10 cellular contexts compared by ENCODE assay signal in genomic region chr11:66567787-66568123, GRCh38. TPM values are rescaled to one million over a fixed set of nuclear protein-coding genes. Genes with fewer than 3 reads are reported as not detected.
DNase-seq lines count a peak whose midpoint lies in the region; ATAC-seq, FAIRE-seq and TF ChIP-seq lines count a peak whose summit lies in the region.
"Had no signal": no experiment of that assay in that cellular context is flagged by ENCODE, and none has a peak within 500 bp of the region (broad histone marks: within the 10 kb centered on the region; RNA-seq: fewer than 3 reads in every experiment).

No MANE protein-coding gene starts in this region.

- ATAC-seq in RWPE2 (ENCODE audit: low read depth) (no peak), GM21825 (IDR thresholded peaks at IDR 0.05; ENCODE audit: unreplicated experiment) (no peak), GM19395 (IDR thresholded peaks at IDR 0.05; ENCODE audit: unreplicated experiment) (no peak)

- H3K27ac ChIP-seq in RWPE2 (ENCODE audit: poor library complexity, severe bottlenecking) (no peak overlapping the region), endothelial cell of umbilical vein (ENCODE audit: insufficient read depth, low read depth, low read length) (no peak overlapping the region), prostate gland (peak overlapping the region in 1 of 2 donors; percentile 56)

- no peaks in the 10 kb centered on the region for H3K79me2 ChIP-seq in endothelial cell of umbilical vein (ENCODE audit: control insufficient read depth, insufficient read depth, low read length)

- intact Hi-C loops in CD14-positive monocyte (cut with micrococcal nuclease) (no loop called here), endothelial cell of umbilical vein (cut with micrococcal nuclease) (no loop called here), prostate gland (cut with DNase I) (no loop called here)

- no peaks in the 10 kb centered on the region for H3K27me3 ChIP-seq in RWPE2 (ENCODE audit: insufficient read depth, poor library complexity, severe bottlenecking)
- no peaks in the 10 kb centered on the region for H3K27me3 ChIP-seq in endothelial cell of umbilical vein (ENCODE audit: control insufficient read depth in 2 of 2, insufficient read depth in 2 of 2, low read length in 2 of 2)
- H3K27me3 ChIP-seq in prostate gland (replicated peaks; ENCODE audit: insufficient read depth) = no peaks in the 10 kb centered on the region
- H3K27me3 ChIP-seq: MG63 had no signal

- TF ChIP-seq CTCF in CD14-positive monocyte (IDR thresholded peaks at IDR 0.05) (no peak), RWPE2 (IDR thresholded peaks at IDR 0.05; ENCODE audit: poor library complexity, severe bottlenecking) (no peak), endothelial cell of umbilical vein (IDR thresholded peaks at IDR 0.05; ENCODE audit: extremely low read depth in 1 of 2, insufficient read depth in 1 of 2, low read depth in 1 of 2, low read length in 2 of 2) (no peak), prostate gland (IDR thresholded peaks at IDR 0.05) (no peak)

- dilution Hi-C loops in endothelial cell of umbilical vein (cut with MboI; ENCODE audit: extremely low pct_ligation_motif_present, low sequenced_read_pairs) = no loop called here

- H3K9me3 ChIP-seq in RWPE2 (ENCODE audit: severe bottlenecking) (no peaks in the 10 kb centered on the region), endothelial cell of umbilical vein (replicated peaks; ENCODE audit: control insufficient read depth, insufficient read depth, low read length) (no peaks in the 10 kb centered on the region), prostate gland (no peaks in the 10 kb centered on the region)
- H3K9me3 ChIP-seq: MG63 had no signal

- H3K9ac ChIP-seq in endothelial cell of umbilical vein (replicated peaks; ENCODE audit: extremely low read depth, insufficient read depth, low read length) = no peak overlapping the region

- no peaks in the 10 kb centered on the region for H3K4me1 ChIP-seq in RWPE2 (ENCODE audit: insufficient read depth, poor library complexity, severe bottlenecking)
- peaks cover 3% of the 10 kb centered on the region for H3K4me1 ChIP-seq in endothelial cell of umbilical vein (ENCODE audit: control insufficient read depth, extremely low read depth, insufficient read depth, low read length)
- no peaks in the 10 kb centered on the region for H3K4me1 ChIP-seq in prostate gland (replicated peaks)

- peaks cover 0 to 5% (median 1%) of the 10 kb centered on the region in 7 donors for H3K9me3 Mint-ChIP-seq in CD14-positive monocyte

- POLR2A ChIA-PET in endothelial cell of umbilical vein (lab: Charles Lee) = interaction anchor here (0.6 to 1.8 kb wide), 3 partner anchors 49 to 364 kb away, joined by 3 to 4 read pairs (median 3); partner anchors contain the start of genes RBM14 and RBM4

- CTCF ChIA-PET in endothelial cell of umbilical vein (lab: Charles Lee) = interaction anchor here (1.6 to 2.9 kb wide), 5 partner anchors 9 to 111 kb away, joined by 3 to 18 read pairs (median 7); partner anchors contain the start of gene RBM4B

- peak overlapping the region; percentile 69 for H3K4me2 ChIP-seq in endothelial cell of umbilical vein (ENCODE audit: insufficient read depth, low read length)

- H3K9me1 ChIP-seq in endothelial cell of umbilical vein (replicated peaks; ENCODE audit: control insufficient read depth, extremely low read depth, insufficient read depth, low read length) = no peaks in the 10 kb centered on the region

- H2AFZ ChIP-seq in endothelial cell of umbilical vein (ENCODE audit: low read depth, low read length) = peak overlapping the region; percentile 70

- H3K27ac Mint-ChIP-seq in CD14-positive monocyte = no peak overlapping the region

- H3K4me1 Mint-ChIP-seq in CD14-positive monocyte = peaks cover 7% of the 10 kb centered on the region

- no peak for FAIRE-seq in endothelial cell of umbilical vein (lab: Jason Lieb, UNC)

- TF ChIP-seq POLR2A in endothelial cell of umbilical vein (IDR thresholded peaks at IDR 0.05; ENCODE audit: low read depth, low read length) (no peak), prostate gland (IDR thresholded peaks at IDR 0.05) (no peak)

- H3K27me3 Mint-ChIP-seq in CD14-positive monocyte (ENCODE audit: low read depth in 3 of 3) = peaks cover 22 to 25% (median 22%) of the 10 kb centered on the region in 3 donors

- H3K36me3 ChIP-seq in RWPE2 (ENCODE audit: low read depth) (no peaks in the 10 kb centered on the region), endothelial cell of umbilical vein (ENCODE audit: control insufficient read depth in 2 of 2, extremely low read depth in 1 of 2, insufficient read depth in 2 of 2, low read length in 2 of 2) (no peaks in the 10 kb centered on the region), prostate gland (no peaks in the 10 kb centered on the region)
- H3K36me3 ChIP-seq: MG63 had no signal

- H3K4me3 Mint-ChIP-seq in CD14-positive monocyte = peak overlapping the region; percentile 64 to 82

- no TSS peak for BruUV-seq in endothelial cell of umbilical vein (replicated peaks; lab: Mats Ljungman, UMichigan)

- H3K4me3 ChIP-seq in RWPE2 (ENCODE audit: severe bottlenecking) = peak overlapping the region; percentile 45
- H3K4me3 ChIP-seq in endothelial cell of umbilical vein (replicated peaks in 1 of 3; ENCODE audit: insufficient read depth in 1 of 3, low read depth in 1 of 3, low read length in 3 of 3) = peak overlapping the region in 1 of 3 experiments; percentile 44
- peak overlapping the region; percentile 62 to 77 for H3K4me3 ChIP-seq in prostate gland

- WGBS in prostate gland = 74% methylated on average over 12 of the region's 15 CpGs

- DNase-seq in CD14-positive monocyte (ENCODE audit: low spot score) (no peak), RWPE2 (ENCODE audit: low spot score) (no peak), endothelial cell of umbilical vein (ENCODE audit: low read depth, low spot score) (no peak), prostate gland (ENCODE audit: low spot score) (no peak), ureter (ENCODE audit: low spot score) (no peak), ecto neural progenitor cell (ENCODE audit: low spot score) (no peak)

- H4K20me1 ChIP-seq in endothelial cell of umbilical vein (replicated peaks; ENCODE audit: control insufficient read depth, extremely low read depth, insufficient read depth, low read length) = no peaks in the 10 kb centered on the region

- no peaks in the 10 kb centered on the region for H3K36me3 Mint-ChIP-seq in CD14-positive monocyte

RNA-seq across cellular contexts. Expression of gene CTSF, which starts 0.7 kb away (rescaled TPM):
- polyA plus RNA-seq in CD14-positive monocyte (1 to 10 TPM; 1.5 to 2.3 TPM), endothelial cell of umbilical vein (27.7 and 30.7 TPM in 2 replicates)
- total RNA-seq in endothelial cell of umbilical vein (11.0 and 14.4 TPM in 2 replicates), prostate gland (100 to 1,000 TPM; 119 to 130 TPM), ureter (27.0 TPM)
- polyA plus RNA-seq in endothelial cell of umbilical vein (2011; cell fraction: cytosol; rRNA removed) = 16.1 and 22.7 TPM in 2 replicates
- 62.3 and 79.5 TPM in 2 replicates for polyA plus RNA-seq in endothelial cell of umbilical vein (2011; cell fraction: nucleus; rRNA removed)
- 12.9 and 21.1 TPM in 2 replicates for polyA plus RNA-seq in endothelial cell of umbilical vein (2012)
- 11.7 and 20.8 TPM in 2 replicates for polyA minus RNA-seq in endothelial cell of umbilical vein
- 4.0 TPM for polyA minus RNA-seq in endothelial cell of umbilical vein (2011; cell fraction: cytosol; rRNA and poly(A)+ RNA removed)
- polyA minus RNA-seq in endothelial cell of umbilical vein (2011; cell fraction: nucleus; rRNA and poly(A)+ RNA removed) = 6.9 and 9.3 TPM in 2 replicates

RNA-seq across cellular contexts. Expression of gene ACTN3, which starts 21.1 kb away (rescaled TPM):
- polyA plus RNA-seq in CD14-positive monocyte (not detected), endothelial cell of umbilical vein (0.10 and 0.17 TPM in 2 replicates)
- total RNA-seq in endothelial cell of umbilical vein (0.18 TPM in 1 of 2 replicates, not detected in the other), prostate gland (not detected), ureter (0.16 TPM)
- polyA plus RNA-seq in endothelial cell of umbilical vein (2011; cell fraction: cytosol; rRNA removed) = 0.04 TPM in 2 replicates
- 0.22 and 0.27 TPM in 2 replicates for polyA plus RNA-seq in endothelial cell of umbilical vein (2011; cell fraction: nucleus; rRNA removed)
- not detected in 2 replicates for polyA plus RNA-seq in endothelial cell of umbilical vein (2012)
- polyA minus RNA-seq in endothelial cell of umbilical vein = not detected in 2 replicates
- polyA minus RNA-seq in endothelial cell of umbilical vein (2011; cell fraction: cytosol; rRNA and poly(A)+ RNA removed) = not detected
- not detected in 2 replicates for polyA minus RNA-seq in endothelial cell of umbilical vein (2011; cell fraction: nucleus; rRNA and poly(A)+ RNA removed)
- total RNA-seq: T-helper 1 cell treated with Interleukin-12 subunit alpha and Interleukin-12 subunit beta and Interleukin-4 antibody, amounts not matched to agents 30 ng/mL and 1 ng/mL, for 36 hours had no signal

RNA-seq across cellular contexts. Expression of gene ZDHHC24, which starts 21.9 kb away (rescaled TPM):
- polyA plus RNA-seq in CD14-positive monocyte (10 to 100 TPM; 10.9 to 11.9 TPM), endothelial cell of umbilical vein (21.1 and 27.6 TPM in 2 replicates)
- total RNA-seq in endothelial cell of umbilical vein (18.3 and 20.1 TPM in 2 replicates), prostate gland (10 to 100 TPM; 24.9 to 37.8 TPM), ureter (14.2 TPM)
- polyA plus RNA-seq in endothelial cell of umbilical vein (2011; cell fraction: cytosol; rRNA removed) = 10.1 and 14.3 TPM in 2 replicates
- polyA plus RNA-seq in endothelial cell of umbilical vein (2011; cell fraction: nucleus; rRNA removed) = 4.6 and 5.8 TPM in 2 replicates
- 6.5 and 12.1 TPM in 2 replicates for polyA plus RNA-seq in endothelial cell of umbilical vein (2012)
- 11.0 and 12.2 TPM in 2 replicates for polyA minus RNA-seq in endothelial cell of umbilical vein
- 13.2 TPM for polyA minus RNA-seq in endothelial cell of umbilical vein (2011; cell fraction: cytosol; rRNA and poly(A)+ RNA removed)
- polyA minus RNA-seq in endothelial cell of umbilical vein (2011; cell fraction: nucleus; rRNA and poly(A)+ RNA removed) = 2.9 and 4.5 TPM in 2 replicates

RNA-seq across cellular contexts. Expression of gene CCDC87, which starts 25.1 kb away (rescaled TPM):
- not detected for polyA plus RNA-seq in CD14-positive monocyte
- total RNA-seq in endothelial cell of umbilical vein = 0.22 and 0.28 TPM in 2 replicates
- polyA plus RNA-seq in endothelial cell of umbilical vein = 0.06 and 0.08 TPM in 2 replicates
- polyA plus RNA-seq in endothelial cell of umbilical vein (2011; cell fraction: cytosol; rRNA removed) = 0.05 and 0.10 TPM in 2 replicates
- polyA plus RNA-seq in endothelial cell of umbilical vein (2011; cell fraction: nucleus; rRNA removed) = 0.04 and 0.10 TPM in 2 replicates
- polyA plus RNA-seq in endothelial cell of umbilical vein (2012) = 0.14 and 0.23 TPM in 2 replicates
- polyA minus RNA-seq in endothelial cell of umbilical vein = 0.12 and 0.30 TPM in 2 replicates
- polyA minus RNA-seq in endothelial cell of umbilical vein (2011; cell fraction: cytosol; rRNA and poly(A)+ RNA removed) = not detected
- 0.14 and 0.24 TPM in 2 replicates for polyA minus RNA-seq in endothelial cell of umbilical vein (2011; cell fraction: nucleus; rRNA and poly(A)+ RNA removed)
- total RNA-seq in prostate gland = 1 to 10 TPM in 1 of 2 donors, under 1 TPM in 1; 0.82 to 3.8 TPM
- total RNA-seq in ureter = 0.55 TPM

RNA-seq across cellular contexts. Expression of gene CCS, which starts 25.2 kb away (rescaled TPM):
- polyA plus RNA-seq in CD14-positive monocyte = 10 to 100 TPM; 26.9 to 37.0 TPM
- total RNA-seq in endothelial cell of umbilical vein = 37.2 and 38.7 TPM in 2 replicates
- 39.0 and 41.6 TPM in 2 replicates for polyA plus RNA-seq in endothelial cell of umbilical vein
- polyA plus RNA-seq in endothelial cell of umbilical vein (2011; cell fraction: cytosol; rRNA removed) = 21.0 and 33.7 TPM in 2 replicates
- 142 TPM in 2 replicates for polyA plus RNA-seq in endothelial cell of umbilical vein (2011; cell fraction: nucleus; rRNA removed)
- polyA plus RNA-seq in endothelial cell of umbilical vein (2012) = 40.3 and 52.8 TPM in 2 replicates
- 22.4 and 28.8 TPM in 2 replicates for polyA minus RNA-seq in endothelial cell of umbilical vein
- polyA minus RNA-seq in endothelial cell of umbilical vein (2011; cell fraction: cytosol; rRNA and poly(A)+ RNA removed) = 23.0 TPM
- 11.7 and 23.5 TPM in 2 replicates for polyA minus RNA-seq in endothelial cell of umbilical vein (2011; cell fraction: nucleus; rRNA and poly(A)+ RNA removed)
- total RNA-seq in prostate gland = 10 to 100 TPM; 31.0 to 63.8 TPM
- total RNA-seq in ureter = 34.8 TPM
